In the genomic region with DNA sequence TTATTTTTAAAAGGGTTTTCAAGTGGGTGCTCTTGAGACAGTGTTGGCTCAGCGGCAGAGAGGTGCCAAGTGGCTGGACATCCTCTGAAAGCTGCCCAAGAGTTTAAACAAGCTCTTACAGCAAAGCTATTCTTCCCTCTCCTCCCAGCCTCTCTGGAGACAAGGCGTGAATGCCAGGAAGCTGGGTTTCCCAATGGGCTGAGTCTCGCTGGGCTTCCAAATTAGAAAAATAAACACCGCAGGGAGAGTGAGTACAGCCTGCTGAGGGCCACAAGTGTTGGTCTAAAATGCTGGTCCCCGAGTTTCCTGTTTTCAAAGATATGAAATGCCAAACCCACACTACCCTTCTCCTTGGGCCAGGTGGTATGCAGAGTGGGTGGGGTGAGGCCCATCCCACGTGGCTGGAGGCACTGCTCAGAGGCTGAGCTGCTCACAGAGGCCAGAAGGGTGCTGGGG, we compare ENCODE assay signal across 16 cellular contexts. TPM values are rescaled to one million over a fixed set of nuclear protein-coding genes. Genes with fewer than 3 reads are reported as not detected.
DNase-seq lines count a peak whose midpoint lies in the region; ATAC-seq and TF ChIP-seq lines count a peak whose summit lies in the region.
"Had no signal": no experiment of that assay in that cellular context is flagged by ENCODE, and none has a peak within 500 bp of the region (broad histone marks: within the 10 kb centered on the region; RNA-seq: fewer than 3 reads in every experiment).

No MANE protein-coding gene starts in this region.

- peak overlapping the region; percentile 61 for H3K27ac Mint-ChIP-seq in activated T-helper 17 cell treated with anti-CD3 and anti-CD28 coated beads, Interleukin-2, amount 50 U/mL, for 72 hours
- H3K27ac Mint-ChIP-seq in stimulated activated effector memory CD8-positive, alpha-beta T cell treated with anti-CD3 and anti-CD28 coated beads, Interleukin-12 subunit alpha, Interleukin-12 subunit beta, amount 100 ng/mL, for 72 hours: peak overlapping the region; percentile 80
- H3K27ac Mint-ChIP-seq: progenitor cell of endocrine pancreas had no signal

- H3K9me3 ChIP-seq in heart left ventricle: no peaks in the 10 kb centered on the region
- H3K9me3 ChIP-seq: stomach had no signal

- no peaks in the 10 kb centered on the region for H3K4me1 Mint-ChIP-seq in activated T-helper 17 cell treated with anti-CD3 and anti-CD28 coated beads, Interleukin-2, amount 50 U/mL, for 72 hours
- H3K4me1 Mint-ChIP-seq in stimulated activated effector memory CD8-positive, alpha-beta T cell treated with anti-CD3 and anti-CD28 coated beads, Interleukin-12 subunit alpha, Interleukin-12 subunit beta, amount 100 ng/mL, for 72 hours: peaks cover 20% of the 10 kb centered on the region

- no peak for TF ChIP-seq CTCF in heart left ventricle (IDR thresholded peaks at IDR 0.05)

- H3K4me3 Mint-ChIP-seq in activated T-helper 17 cell treated with anti-CD3 and anti-CD28 coated beads, Interleukin-2, amount 50 U/mL, for 72 hours: no peak overlapping the region
- no peak overlapping the region for H3K4me3 Mint-ChIP-seq in stimulated activated effector memory CD8-positive, alpha-beta T cell treated with anti-CD3 and anti-CD28 coated beads, Interleukin-12 subunit alpha, Interleukin-12 subunit beta, amount 100 ng/mL, for 72 hours
- H3K4me3 Mint-ChIP-seq: CD4-positive, alpha-beta memory T cell had no signal

- peaks cover 0 to 21% (median 12%) of the 10 kb centered on the region in 12 donors for H3K4me1 ChIP-seq in heart left ventricle
- H3K4me1 ChIP-seq: stomach had no signal

- no peaks in the 10 kb centered on the region for H3K27me3 Mint-ChIP-seq in activated T-helper 17 cell treated with anti-CD3 and anti-CD28 coated beads, Interleukin-2, amount 50 U/mL, for 72 hours
- H3K27me3 Mint-ChIP-seq: CD4-positive, alpha-beta memory T cell; progenitor cell of endocrine pancreas had no signal

- DNase-seq in NCI-H2107 treated with DMSO at 0.1 percent for 48 hours (lab: John Stamatoyannopoulos, UW; ENCODE audit: unreplicated experiment) (peak; percentile 22), NCI-H2107 (lab: John Stamatoyannopoulos, UW) (no peak), heart left ventricle (no peak), retina (no peak)
- no peak for DNase-seq in stimulated activated effector memory CD8-positive, alpha-beta T cell treated with anti-CD3 and anti-CD28 coated beads, Interleukin-12 subunit alpha, Interleukin-12 subunit beta, amount 100 ng/mL, for 72 hours (ENCODE audit: low spot score in 2 of 2)
- DNase-seq: activated naive CD4-positive, alpha-beta T cell treated with Interleukin-2 at 50 U/mL for 16 hours; CD4-positive, alpha-beta memory T cell; Kasumi-1; left colon; stomach had no signal

- ATAC-seq in activated T-helper 17 cell treated with anti-CD3 and anti-CD28 coated beads, Interleukin-2, amount 50 U/mL, for 72 hours (replicated peaks): no peak
- ATAC-seq in heart left ventricle (peak in 3 of 4 donors; percentile 55 to 82 (median 79)), GM18907 (IDR thresholded peaks at IDR 0.05; ENCODE audit: unreplicated experiment) (no peak), GM21619 (IDR thresholded peaks at IDR 0.05; ENCODE audit: unreplicated experiment) (no peak)
- ATAC-seq in stimulated activated effector memory CD8-positive, alpha-beta T cell treated with anti-CD3 and anti-CD28 coated beads, Interleukin-12 subunit alpha, Interleukin-12 subunit beta, amount 100 ng/mL, for 72 hours: no peak
- ATAC-seq: activated CD4-positive, CD25-positive, alpha-beta regulatory T cell treated with anti-CD3 and anti-CD28 coated beads, Interleukin-2, amount 50 U/mL, for 24 hours; left colon had no signal

- H3K36me3 ChIP-seq in heart left ventricle: peaks cover 0 to 86% (median 65%) of the 10 kb centered on the region in 9 donors

- H3K36me3 Mint-ChIP-seq in activated T-helper 17 cell treated with anti-CD3 and anti-CD28 coated beads, Interleukin-2, amount 50 U/mL, for 72 hours (ENCODE audit: low read depth): peaks cover 63% of the 10 kb centered on the region
- H3K36me3 Mint-ChIP-seq in stimulated activated effector memory CD8-positive, alpha-beta T cell treated with anti-CD3 and anti-CD28 coated beads, Interleukin-12 subunit alpha, Interleukin-12 subunit beta, amount 100 ng/mL, for 72 hours: peaks cover 58% of the 10 kb centered on the region

- TF ChIP-seq POLR2A in heart left ventricle (IDR thresholded peaks at IDR 0.05): no peak

- H3K27me3 ChIP-seq in heart left ventricle: no peaks in the 10 kb centered on the region
- H3K27me3 ChIP-seq: hepatocyte, stomach had no signal

- 25 to 44% (median 33%) methylated on average over 6 of the region's 6 CpGs for WGBS in heart left ventricle, 4 donors

- H3K27ac ChIP-seq in heart left ventricle: peak overlapping the region in 4 of 12 donors; percentile 27 to 40 (median 34)
- H3K27ac ChIP-seq: hepatocyte had no signal

- no peak overlapping the region for H3K4me3 ChIP-seq in heart left ventricle
- H3K4me3 ChIP-seq: hepatocyte, stomach had no signal

- H3K9me3 Mint-ChIP-seq in activated T-helper 17 cell treated with anti-CD3 and anti-CD28 coated beads, Interleukin-2, amount 50 U/mL, for 72 hours: no peaks in the 10 kb centered on the region
- no peaks in the 10 kb centered on the region for H3K9me3 Mint-ChIP-seq in stimulated activated effector memory CD8-positive, alpha-beta T cell treated with anti-CD3 and anti-CD28 coated beads, Interleukin-12 subunit alpha, Interleukin-12 subunit beta, amount 100 ng/mL, for 72 hours

- intact Hi-C loops in heart left ventricle (cut with DNase I): no loop called here

RNA-seq across cellular contexts. Expression of a gene that starts 36.4 kb away (rescaled TPM):
- total RNA-seq in activated T-helper 17 cell treated with anti-CD3 and anti-CD28 coated beads, Interleukin-2, amount 50 U/mL, for 72 hours: 10 to 100 TPM; 20.5 to 50.5 TPM
- total RNA-seq in heart left ventricle: 10 to 100 TPM; 40.5 to 94.7 (median 52.7) TPM
- polyA plus RNA-seq in heart left ventricle: 10 to 100 TPM; 17.9 to 54.0 TPM

RNA-seq across cellular contexts. Expression of a gene that starts 36.4 kb away (rescaled TPM):
- 10 to 100 TPM; 47.0 to 70.5 TPM for total RNA-seq in activated T-helper 17 cell treated with anti-CD3 and anti-CD28 coated beads, Interleukin-2, amount 50 U/mL, for 72 hours
- 10 to 100 TPM; 23.8 to 87.3 (median 30.7) TPM for total RNA-seq in heart left ventricle
- 10 to 100 TPM; 34.8 to 52.5 TPM for polyA plus RNA-seq in heart left ventricle

Comparison
In these comparisons a context has a peak if more than half of its experiments do, and no peak if none do; other contexts are left out.
1. ATAC-seq: peak in heart left ventricle (3 of 4); none in activated T-helper 17 cell treated with anti-CD3 and anti-CD28 coated beads, Interleukin-2, amount 50 U/mL, for 72 hours (single experiment), stimulated activated effector memory CD8-positive, alpha-beta T cell treated with anti-CD3 and anti-CD28 coated beads, Interleukin-12 subunit alpha, Interleukin-12 subunit beta, amount 100 ng/mL, for 72 hours (single experiment), GM18907 (single experiment) and GM21619 (single experiment).